ENCODE assay signal across 8 cellular contexts in genomic region chr2:17878222-17879136, GRCh38. TPM values are rescaled to one million over a fixed set of nuclear protein-coding genes. Genes with fewer than 3 reads are reported as not detected.
DNase-seq lines count a peak whose midpoint lies in the region; ATAC-seq and TF ChIP-seq lines count a peak whose summit lies in the region.

Gene KCNS3, plus strand, starts transcription at chr2:17878667. Its CDS starts 52,342 bp downstream, at chr2:17931009.

- WGBS in IMR-90 (ENCODE audit: extremely low coverage in 2 of 2, insufficient read length in 1 of 2), 2 experiments, result 0% methylated on average over 41 of the region's 114 CpGs; no CpG with 5 or more reads in 1 of the 2 experiments

- TF ChIP-seq POLR2A in IMR-90 (IDR thresholded peaks at IDR 0.05; ENCODE audit: low read depth, low read length), result no peak

- CTCF ChIA-PET in IMR-90 (lab: Yijun Ruan, JAX) (no interaction called here), WTC11 (lab: Charles Lee) (interaction anchor here (0.6 to 2.4 kb wide), 10 partner anchors 13 to 341 kb away, joined by 3 to 30 read pairs (median 3); no protein-coding TSS in a partner anchor)

- H3K4me1 ChIP-seq in IMR-90 (ENCODE audit: control insufficient read depth, insufficient read depth, low read length), result no peaks in the 10 kb centered on the region

- peak within 1 kb of the TSS; percentile 57; the same call in 1 of the 2 replicates for H3K23ac ChIP-seq in IMR-90 (ENCODE audit: low read depth, low read length)

- peaks cover 3% of the 10 kb centered on the region for H3K9me3 Mint-ChIP-seq in WTC11
- H3K9me3 Mint-ChIP-seq in neural crest cell, result no peaks in the 10 kb centered on the region

- H3K36me3 ChIP-seq in IMR-90 (ENCODE audit: control insufficient read depth, insufficient read depth, low read length), result no peaks in the 10 kb centered on the region

- BruUV-seq in IMR-90 (replicated peaks; lab: Mats Ljungman, UMichigan), result no TSS peak

- POLR2A ChIA-PET in IMR-90 (lab: Charles Lee; ENCODE audit: unreplicated experiment) (no interaction called here), WTC11 (lab: Charles Lee) (interaction anchor here (1.0 to 1.3 kb wide), 3 partner anchors 97 to 125 kb away, joined by 3 read pairs; partner anchors contain the start of gene SMC6)

- H2BK15ac ChIP-seq in IMR-90 (ENCODE audit: low read depth, low read length), result no peak within 1 kb of the TSS

- H3K27ac Mint-ChIP-seq in WTC11 (peak within 1 kb of the TSS; percentile 93), neural crest cell (ENCODE audit: unreplicated experiment) (no peak within 1 kb of the TSS)

- peak within 1 kb of the TSS; percentile 39; the same call in 1 of the 2 replicates for H3K56ac ChIP-seq in IMR-90 (ENCODE audit: extremely low read depth, insufficient read depth, low read length)

- H3K27me3 Mint-ChIP-seq in WTC11 (ENCODE audit: low read depth) (peaks cover 31% of the 10 kb centered on the region), neural crest cell (ENCODE audit: low read depth) (peaks cover 91% of the 10 kb centered on the region)

- H4K20me1 ChIP-seq in IMR-90 (ENCODE audit: insufficient read depth, low read length), result no peaks in the 10 kb centered on the region

- peak within 1 kb of the TSS; percentile 35 for H2AK9ac ChIP-seq in IMR-90 (replicated peaks; ENCODE audit: low read depth, low read length, poor library complexity)

- no peak within 1 kb of the TSS for H2AK5ac ChIP-seq in IMR-90 (ENCODE audit: low read depth, low read length)

- no peak for TF ChIP-seq RAD21 in IMR-90 (IDR thresholded peaks at IDR 0.05; ENCODE audit: low read length)

- peak; percentile 26 to 61 for DNase-seq in NCI-H524 (lab: John Stamatoyannopoulos, UW)
- no peak for DNase-seq in NCI-H524 treated with DMSO at 0.1 percent for 48 hours (lab: John Stamatoyannopoulos, UW)
- peak; percentile 14 for DNase-seq in IMR-90
- peak; percentile 56 for DNase-seq in WTC11 (ENCODE audit: low spot score)
- peak; percentile 21 for DNase-seq in fibroblast of villous mesenchyme (ENCODE audit: low read depth)
- peak; percentile 26 for DNase-seq in neural crest cell (ENCODE audit: low read depth, low spot score)
- no peak for DNase-seq in T-helper 9 cell

- peaks cover 38% of the 10 kb centered on the region for H3K27me3 ChIP-seq in IMR-90 (ENCODE audit: control insufficient read depth, insufficient read depth, low read length)

- H3K79me1 ChIP-seq in IMR-90 (ENCODE audit: low read depth in 1 of 2, low read length in 2 of 2), result peaks cover 0 to 5% of the 10 kb centered on the region in 2 experiments; a peak in 1 of 4 replicates

- TF ChIP-seq CTCF in IMR-90 (conservative IDR thresholded peaks at IDR 0.05; ENCODE audit: low read depth, low read length) (no peak), WTC11 (IDR thresholded peaks at IDR 0.05) (no peak), fibroblast of villous mesenchyme (IDR thresholded peaks at IDR 0.05; ENCODE audit: insufficient read depth, low read depth, low read length) (no peak), neural crest cell (conservative IDR thresholded peaks at IDR 0.05) (no peak)

- H3K36me3 Mint-ChIP-seq in WTC11 (peaks cover 5% of the 10 kb centered on the region), neural crest cell (ENCODE audit: low read depth) (no peaks in the 10 kb centered on the region)

- no peak within 1 kb of the TSS for H3K9ac ChIP-seq in IMR-90 (ENCODE audit: low read depth, low read length)

- intact Hi-C loops in IMR-90 (cut with micrococcal nuclease), result loop anchor here (1.0 to 5.0 kb wide), 2 partner anchors 99 to 500 kb away; no protein-coding TSS in a partner anchor

- H2BK5ac ChIP-seq in IMR-90 (ENCODE audit: low read depth, low read length, poor library complexity, severe bottlenecking), result no peak within 1 kb of the TSS

- H3K4me3 ChIP-seq in IMR-90 (ENCODE audit: insufficient read depth, low read depth, low read length) (peak within 1 kb of the TSS; percentile 83), fibroblast of villous mesenchyme (ENCODE audit: low read depth, low read length) (peak within 1 kb of the TSS; percentile 67)

- H3K4me3 Mint-ChIP-seq in WTC11, result peak within 1 kb of the TSS; percentile 95
- peak within 1 kb of the TSS; percentile 90 for H3K4me3 Mint-ChIP-seq in neural crest cell

- peak within 1 kb of the TSS; percentile 49 for H2BK120ac ChIP-seq in IMR-90 (ENCODE audit: low read depth, low read length)

- H3K4me2 ChIP-seq in IMR-90 (ENCODE audit: low read depth, low read length), result peak within 1 kb of the TSS; percentile 90

- peak within 1 kb of the TSS; percentile 94 for H2AFZ ChIP-seq in IMR-90 (replicated peaks; ENCODE audit: low read length, poor library complexity)

- H4K8ac ChIP-seq in IMR-90 (ENCODE audit: low read depth in 2 of 2, low read length in 2 of 2), result no peak within 1 kb of the TSS

- no peak within 1 kb of the TSS for H3K14ac ChIP-seq in IMR-90 (replicated peaks; ENCODE audit: low read depth, low read length)

- H3K4ac ChIP-seq in IMR-90 (ENCODE audit: low read depth, low read length), result no peak within 1 kb of the TSS

- no peaks in the 10 kb centered on the region for H3K9me3 ChIP-seq in IMR-90 (ENCODE audit: control insufficient read depth, insufficient read depth, low read length)

- H3K27ac ChIP-seq in IMR-90 (ENCODE audit: insufficient read depth, low read length), result no peak within 1 kb of the TSS

- H4K91ac ChIP-seq in IMR-90 (ENCODE audit: insufficient read depth, low read depth, low read length), result no peak within 1 kb of the TSS

- no peak within 1 kb of the TSS for H4K5ac ChIP-seq in IMR-90 (ENCODE audit: low read depth, low read length)

- dilution Hi-C loops in IMR-90 (cut with HindIII; ENCODE audit: low sequenced_read_pairs, unreplicated experiment), result no loop called here

- in situ Hi-C loops in IMR-90 (cut with MboI; ENCODE audit: low sequenced_read_pairs), result no loop called here

- ATAC-seq in GM21737 (IDR thresholded peaks at IDR 0.05; ENCODE audit: unreplicated experiment), result peak; percentile 82
- peak; percentile 98 for ATAC-seq in IMR-90 (ENCODE audit: low read depth)
- peak; percentile 73 for ATAC-seq in WTC11

- peaks cover 40% of the 10 kb centered on the region for H3K4me1 Mint-ChIP-seq in WTC11
- H3K4me1 Mint-ChIP-seq in neural crest cell, result peaks cover 18% of the 10 kb centered on the region

- H2BK20ac ChIP-seq in IMR-90 (ENCODE audit: low read depth, low read length), result no peak within 1 kb of the TSS

- H3K9me1 ChIP-seq in IMR-90 (ENCODE audit: insufficient read depth, low read length), result peaks cover 6% of the 10 kb centered on the region; the same call in 1 of the 2 replicates

- H3K18ac ChIP-seq in IMR-90 (ENCODE audit: low read depth, low read length), result no peak within 1 kb of the TSS

TF ChIP-seq in IMR-90, 13 proteins besides CTCF, POLR2A, EP300 and RAD21:
- no peak for TF ChIP-seq SMC3 (IDR thresholded peaks at IDR 0.05; ENCODE audit: low read depth, low read length)
- no peak for TF ChIP-seq RCOR1 (IDR thresholded peaks at IDR 0.05; ENCODE audit: insufficient replicate concordance, low read length)
- no peak for TF ChIP-seq CHD1 (IDR thresholded peaks at IDR 0.05; ENCODE audit: low read depth, low read length)
- TF ChIP-seq BHLHE40 (IDR thresholded peaks at IDR 0.05; ENCODE audit: low read depth, low read length), result no peak
- TF ChIP-seq CEBPB (IDR thresholded peaks at IDR 0.05; ENCODE audit: low read depth, low read length), result no peak

TF ChIP-seq in WTC11, 78 proteins besides CTCF, POLR2A, EP300 and RAD21 (continues in another document):
- TF ChIP-seq SP1 (CRISPR knock-in tag; conservative IDR thresholded peaks at IDR 0.05) (peak; percentile 33; the same call in 1 of the 2 replicates), NFATC4 (CRISPR knock-in tag; IDR thresholded peaks at IDR 0.05) (no peak), ZNF423 (CRISPR knock-in tag; IDR thresholded peaks at IDR 0.05) (peak; percentile 64; the same call in 1 of the 2 replicates), ARID4B (CRISPR knock-in tag; IDR thresholded peaks at IDR 0.05; ENCODE audit: borderline replicate concordance) (0 out of 2 replicates have a peak, but pooled peaks have one; percentile 20), IRF2 (CRISPR knock-in tag; IDR thresholded peaks at IDR 0.05; ENCODE audit: borderline replicate concordance, low read depth) (no peak), MAX (CRISPR knock-in tag; IDR thresholded peaks at IDR 0.05) (peak; percentile 9; the same call in 1 of the 2 replicates)

RNA-seq across cellular contexts. Expression of gene KCNS3, which starts in this region (rescaled TPM):
- total RNA-seq in IMR-90 (2012; rRNA removed), result 4.3 and 5.3 TPM in 2 replicates
- 2.0 and 2.9 TPM in 2 replicates for polyA plus RNA-seq in IMR-90 (2012; rRNA removed)
- 0.83 and 0.95 TPM in 2 replicates for polyA plus RNA-seq in IMR-90 (2012; cell fraction: cytosol; rRNA removed)
- polyA plus RNA-seq in IMR-90 (2012; cell fraction: nucleus; rRNA removed; ENCODE audit: low replicate concordance), result 1.4 and 2.4 TPM in 2 replicates
- 17.4 to 25.2 TPM (median 18.1 TPM) in 3 replicates for total RNA-seq in WTC11 (2021)
- 3.0 and 7.4 TPM in 2 replicates for total RNA-seq in fibroblast of villous mesenchyme
- 1.4 and 2.7 TPM in 2 replicates for total RNA-seq in neural crest cell

Comparison
In these comparisons a context has a peak if more than half of its experiments do, and no peak if none do; other contexts are left out.
1. DNase-seq: peak in NCI-H524 (2 of 2), IMR-90 (single experiment), WTC11 (single experiment), fibroblast of villous mesenchyme (single experiment) and neural crest cell (single experiment); none in NCI-H524 treated with DMSO at 0.1 percent for 48 hours (single experiment) and T-helper 9 cell (single experiment).
2. Peak in every context shown above with its lines, with median percentiles within 50 percentile points of each other: ATAC-seq.